11 cellular contexts compared by ENCODE assay signal in genomic region chr7:50667789-50668226, GRCh38.
A peak's percentile ranks its signal among the peaks of the same experiment; 100 is the strongest.
DNase-seq lines count a peak whose midpoint lies in the region; ATAC-seq and TF ChIP-seq lines count a peak whose summit lies in the region.
"Had no signal": no experiment of that assay in that cellular context is flagged by ENCODE, and none has a peak within 500 bp of the region (broad histone marks: within the 10 kb centered on the region; RNA-seq: fewer than 3 reads in every experiment).

No MANE protein-coding gene starts in this region.

- no peak overlapping the region for H2AFZ ChIP-seq in hepatocyte
- no peak overlapping the region for H2AFZ ChIP-seq in smooth muscle cell (ENCODE audit: low read depth)

- H3K4me1 ChIP-seq in hepatocyte (ENCODE audit: insufficient read depth): peaks cover 6% of the 10 kb centered on the region
- H3K4me1 ChIP-seq in gastrocnemius medialis: peaks cover 69 to 72% of the 10 kb centered on the region in 2 donors
- no peaks in the 10 kb centered on the region for H3K4me1 ChIP-seq in A673 (ENCODE audit: insufficient read depth, low read length, poor library complexity, severe bottlenecking)
- H3K4me1 ChIP-seq in smooth muscle cell (ENCODE audit: low read depth): no peaks in the 10 kb centered on the region

- no peak overlapping the region for H3K9ac ChIP-seq in smooth muscle cell (ENCODE audit: low read depth)

- TF ChIP-seq POLR2A in gastrocnemius medialis (IDR thresholded peaks at IDR 0.05): peak; percentile 51 to 81

- CTCF ChIA-PET in A673 (lab: Charles Lee): no interaction called here

- peak; percentile 92 to 95 for ATAC-seq in gastrocnemius medialis
- ATAC-seq: A549 had no signal

- H3K9me3 ChIP-seq in hepatocyte (ENCODE audit: low read depth): no peaks in the 10 kb centered on the region
- H3K9me3 ChIP-seq in gastrocnemius medialis: no peaks in the 10 kb centered on the region
- H3K9me3 ChIP-seq in A673 (ENCODE audit: low read depth, low read length, poor library complexity, severe bottlenecking): peaks cover 4% of the 10 kb centered on the region
- no peaks in the 10 kb centered on the region for H3K9me3 ChIP-seq in smooth muscle cell (replicated peaks; ENCODE audit: low read depth)
- H3K9me3 ChIP-seq: A549 had no signal

- H3K79me2 ChIP-seq in hepatocyte (peaks cover 34% of the 10 kb centered on the region), smooth muscle cell (ENCODE audit: low read depth) (peaks cover 16% of the 10 kb centered on the region)

- in situ Hi-C loops in gastrocnemius medialis (cut with MboI; ENCODE audit: low sequenced_read_pairs in 4 of 4): loop anchor here in 1 of 4 donors (5.0 kb wide), 1 partner anchor 166 kb away; no protein-coding TSS in a partner anchor

- intact Hi-C loops in gastrocnemius medialis (cut with DNase I; ENCODE audit: low total_unique reads) (loop anchor here (1.0 kb wide), 2 partner anchors 9 to 12 kb away; no protein-coding TSS in a partner anchor), A673 (cut with micrococcal nuclease; ENCODE audit: unreplicated experiment) (no loop called here)

- TF ChIP-seq CTCF in cardiac fibroblast (IDR thresholded peaks at IDR 0.05; ENCODE audit: low read depth, low read length) (no peak), hepatocyte (IDR thresholded peaks at IDR 0.05; ENCODE audit: poor library complexity) (no peak), gastrocnemius medialis (IDR thresholded peaks at IDR 0.05 in 4 of 5, conservative IDR thresholded peaks at IDR 0.05 in 1 of 5) (no peak), A673 (conservative IDR thresholded peaks at IDR 0.05; ENCODE audit: low read depth, low read length) (no peak), smooth muscle cell (IDR thresholded peaks at IDR 0.05; ENCODE audit: borderline replicate concordance, insufficient read depth, poor library complexity, severe bottlenecking) (no peak)

- no peaks in the 10 kb centered on the region for H3F3A ChIP-seq in smooth muscle cell (ENCODE audit: low read depth)

- POLR2A ChIA-PET in A673 (lab: Charles Lee; ENCODE audit: low non-redundant PET): no interaction called here

- no TSS peak for BruUV-seq in A673 (replicated peaks; lab: Mats Ljungman, UMichigan)

- WGBS in hepatocyte (ENCODE audit: low lambda C conversion rate, missing lambda C conversion rate): 89% methylated on average over 5 of the region's 5 CpGs
- WGBS in smooth muscle cell (ENCODE audit: low lambda C conversion rate): 90% methylated on average over 5 of the region's 5 CpGs

- H4K20me1 ChIP-seq in hepatocyte (ENCODE audit: insufficient read depth, poor library complexity, severe bottlenecking) (peaks cover 15% of the 10 kb centered on the region), smooth muscle cell (ENCODE audit: low read depth) (peaks cover 84% of the 10 kb centered on the region)

- no peaks in the 10 kb centered on the region for H3K9me2 ChIP-seq in hepatocyte (replicated peaks; ENCODE audit: insufficient read depth)

- H3K4me2 ChIP-seq in hepatocyte: peak overlapping the region; percentile 4
- no peak overlapping the region for H3K4me2 ChIP-seq in smooth muscle cell
- H3K4me2 ChIP-seq: A549 had no signal

- no peaks in the 10 kb centered on the region for H3K27me3 ChIP-seq in hepatocyte
- H3K27me3 ChIP-seq in gastrocnemius medialis: no peaks in the 10 kb centered on the region
- H3K27me3 ChIP-seq in A673 (replicated peaks; ENCODE audit: insufficient read depth, low read depth, low read length, poor library complexity): no peaks in the 10 kb centered on the region
- H3K27me3 ChIP-seq in smooth muscle cell (ENCODE audit: low read depth): no peaks in the 10 kb centered on the region

- H3K36me3 ChIP-seq in hepatocyte (replicated peaks; ENCODE audit: insufficient read depth, low read depth): no peaks in the 10 kb centered on the region
- H3K36me3 ChIP-seq in gastrocnemius medialis: no peaks in the 10 kb centered on the region
- H3K36me3 ChIP-seq in A673 (ENCODE audit: insufficient read depth, low read length, poor library complexity, severe bottlenecking): no peaks in the 10 kb centered on the region
- H3K36me3 ChIP-seq in smooth muscle cell (ENCODE audit: low read depth): no peaks in the 10 kb centered on the region

- H3K27ac ChIP-seq in hepatocyte (peak overlapping the region; percentile 32), gastrocnemius medialis (peak overlapping the region; percentile 85 to 97 (median 92)), A673 (ENCODE audit: low read depth, low read length, poor library complexity, severe bottlenecking) (no peak overlapping the region), smooth muscle cell (ENCODE audit: low read depth) (no peak overlapping the region)
- H3K27ac ChIP-seq: A549 had no signal

- DNase-seq in AG08395 (ENCODE audit: low spot score) (peak; percentile 32), cardiac fibroblast (ENCODE audit: low read depth in 2 of 2) (peak; percentile 37 to 69), hepatocyte (ENCODE audit: low spot score) (no peak), gastrocnemius medialis (peak; percentile 85 to 93), A673 (ENCODE audit: low spot score) (no peak), mesenteric fat pad (ENCODE audit: low spot score) (no peak), smooth muscle cell (lab: John Stamatoyannopoulos, UW; ENCODE audit: unreplicated experiment) (no peak)
- no peak for DNase-seq in stimulated activated CD4-positive, alpha-beta T cell treated with anti-CD3 and anti-CD28 coated beads, Interleukin-4, amount 100 ng/mL, for 4 hours
- DNase-seq: activated naive CD4-positive, alpha-beta T cell treated with anti-CD3 and anti-CD28 coated beads, Interleukin-2, amount 10 ng/mL, durations not matched to agents 7 days and 5 days; NCI-H187 treated with DMSO at 0.1 percent for 48 hours had no signal

- H3K4me3 ChIP-seq in cardiac fibroblast (replicated peaks in 1 of 2; ENCODE audit: low read depth in 2 of 2, low read length in 2 of 2) (no peak overlapping the region), hepatocyte (no peak overlapping the region), gastrocnemius medialis (peak overlapping the region in 2 of 4 donors; percentile 6 to 18), A673 (ENCODE audit: low read depth, low read length, poor library complexity, severe bottlenecking) (no peak overlapping the region), smooth muscle cell (no peak overlapping the region)
- H3K4me3 ChIP-seq: A549 had no signal

Comparison
In these comparisons a context has a peak if more than half of its experiments do, and no peak if none do; other contexts are left out.
1. DNase-seq: peak in AG08395 (single experiment), cardiac fibroblast (2 of 2) and gastrocnemius medialis (2 of 2); none in hepatocyte (single experiment), A673 (single experiment), mesenteric fat pad (single experiment), stimulated activated CD4-positive, alpha-beta T cell treated with anti-CD3 and anti-CD28 coated beads, Interleukin-4, amount 100 ng/mL, for 4 hours (0 of 2) and smooth muscle cell (single experiment).
2. H3K27ac ChIP-seq: peak in hepatocyte (single experiment) and gastrocnemius medialis (4 of 4); none in A673 (single experiment) and smooth muscle cell (single experiment).